Comparison of ENCODE assay signal across 1 cellular context in genomic region chr15:37015025-37015424, GRCh38.
A peak's percentile ranks its signal among the peaks of the same experiment; 100 is the strongest.
TF ChIP-seq lines count a peak whose summit lies in the region.

No MANE protein-coding gene starts in this region.

TF ChIP-seq in GM12878, 131 proteins besides CTCF, POLR2A, EP300 and RAD21 (continued from another document and continues in another):
- TF ChIP-seq ZBTB40 (IDR thresholded peaks at IDR 0.05; ENCODE audit: borderline replicate concordance): no peak
- TF ChIP-seq CREM (IDR thresholded peaks at IDR 0.05; ENCODE audit: low read depth): peak; percentile 56
- TF ChIP-seq E4F1 (IDR thresholded peaks at IDR 0.05; ENCODE audit: borderline replicate concordance, partially characterized antibody): no peak
- peak; percentile 55; the same call in 1 of the 2 replicates for TF ChIP-seq MTA2 (IDR thresholded peaks at IDR 0.05; ENCODE audit: low read depth)
- no peak for TF ChIP-seq CBFB (IDR thresholded peaks at IDR 0.05; ENCODE audit: low read depth)
- peak; percentile 72 for TF ChIP-seq PKNOX1 (IDR thresholded peaks at IDR 0.05)
- no peak for TF ChIP-seq MYC (IDR thresholded peaks at IDR 0.05; ENCODE audit: insufficient read depth, insufficient read length, insufficient replicate concordance, low read length, severe bottlenecking)
- no peak for TF ChIP-seq ZBED1 (IDR thresholded peaks at IDR 0.05; ENCODE audit: borderline replicate concordance)
- no peak for TF ChIP-seq CHD1 (IDR thresholded peaks at IDR 0.05; ENCODE audit: low read depth, low read length)
- TF ChIP-seq BCL3 (IDR thresholded peaks at IDR 0.05; ENCODE audit: borderline replicate concordance, insufficient read depth, low read depth, low read length, poor library complexity, severe bottlenecking): no peak
- no peak for TF ChIP-seq ZBTB4 (CRISPR knock-in tag; IDR thresholded peaks at IDR 0.05)
- TF ChIP-seq ZZZ3 (IDR thresholded peaks at IDR 0.05; ENCODE audit: control insufficient read depth, insufficient read length, low read depth): no peak
- no peak for TF ChIP-seq SMAD1 (IDR thresholded peaks at IDR 0.05; ENCODE audit: low read depth, partially characterized antibody)
- no peak for TF ChIP-seq MXI1 (IDR thresholded peaks at IDR 0.05; ENCODE audit: low read depth, low read length)
- no peak for TF ChIP-seq ZNF207 (IDR thresholded peaks at IDR 0.05; ENCODE audit: borderline replicate concordance)
- TF ChIP-seq TARDBP (IDR thresholded peaks at IDR 0.05; ENCODE audit: borderline replicate concordance): no peak
- no peak for TF ChIP-seq CUX1 (IDR thresholded peaks at IDR 0.05; ENCODE audit: insufficient replicate concordance, low read depth, low read length)
- TF ChIP-seq FOXK2 (IDR thresholded peaks at IDR 0.05): no peak
- peak; percentile 96 for TF ChIP-seq POU2F2 (IDR thresholded peaks at IDR 0.05; ENCODE audit: borderline replicate concordance, low read depth, low read length)
- no peak for TF ChIP-seq ZNF384 (IDR thresholded peaks at IDR 0.05; ENCODE audit: borderline replicate concordance, low read depth, low read length)
- TF ChIP-seq YY1 (IDR thresholded peaks at IDR 0.05; ENCODE audit: low read depth, low read length): no peak
- TF ChIP-seq RB1 (IDR thresholded peaks at IDR 0.05; ENCODE audit: borderline replicate concordance): no peak
- TF ChIP-seq IKZF1 (conservative IDR thresholded peaks at IDR 0.05): no peak
- TF ChIP-seq ZNF687 (IDR thresholded peaks at IDR 0.05): no peak
- TF ChIP-seq TCF3 (IDR thresholded peaks at IDR 0.05; ENCODE audit: borderline replicate concordance, insufficient read depth, low read depth, low read length): no peak
- TF ChIP-seq GATAD2B (conservative IDR thresholded peaks at IDR 0.05; ENCODE audit: low read depth): no peak
- no peak for TF ChIP-seq POLR2AphosphoS5 (IDR thresholded peaks at IDR 0.05; ENCODE audit: low read length)
- TF ChIP-seq EZH2 (IDR thresholded peaks at IDR 0.05; ENCODE audit: borderline replicate concordance, control insufficient read depth, low read depth, low read length): no peak
- TF ChIP-seq EGR1 (IDR thresholded peaks at IDR 0.05; ENCODE audit: borderline replicate concordance in 1 of 2, low read depth in 2 of 2, low read length in 2 of 2): no peak
- no peak for TF ChIP-seq RUNX3 (IDR thresholded peaks at IDR 0.05; ENCODE audit: low read length)
- TF ChIP-seq BACH1 (IDR thresholded peaks at IDR 0.05; ENCODE audit: borderline replicate concordance): no peak
- TF ChIP-seq USF2 (IDR thresholded peaks at IDR 0.05; ENCODE audit: borderline replicate concordance, low read depth, low read length): no peak
- peak; percentile 62 for TF ChIP-seq PAX5 (IDR thresholded peaks at IDR 0.05; ENCODE audit: borderline replicate concordance, low read depth, low read length)
- TF ChIP-seq BMI1 (IDR thresholded peaks at IDR 0.05; ENCODE audit: borderline replicate concordance): no peak
- no peak for TF ChIP-seq MEF2A (IDR thresholded peaks at IDR 0.05; ENCODE audit: insufficient read depth, low read depth, low read length)
- TF ChIP-seq SP1 (IDR thresholded peaks at IDR 0.05; ENCODE audit: low read depth, low read length): no peak
